In the genomic region with DNA sequence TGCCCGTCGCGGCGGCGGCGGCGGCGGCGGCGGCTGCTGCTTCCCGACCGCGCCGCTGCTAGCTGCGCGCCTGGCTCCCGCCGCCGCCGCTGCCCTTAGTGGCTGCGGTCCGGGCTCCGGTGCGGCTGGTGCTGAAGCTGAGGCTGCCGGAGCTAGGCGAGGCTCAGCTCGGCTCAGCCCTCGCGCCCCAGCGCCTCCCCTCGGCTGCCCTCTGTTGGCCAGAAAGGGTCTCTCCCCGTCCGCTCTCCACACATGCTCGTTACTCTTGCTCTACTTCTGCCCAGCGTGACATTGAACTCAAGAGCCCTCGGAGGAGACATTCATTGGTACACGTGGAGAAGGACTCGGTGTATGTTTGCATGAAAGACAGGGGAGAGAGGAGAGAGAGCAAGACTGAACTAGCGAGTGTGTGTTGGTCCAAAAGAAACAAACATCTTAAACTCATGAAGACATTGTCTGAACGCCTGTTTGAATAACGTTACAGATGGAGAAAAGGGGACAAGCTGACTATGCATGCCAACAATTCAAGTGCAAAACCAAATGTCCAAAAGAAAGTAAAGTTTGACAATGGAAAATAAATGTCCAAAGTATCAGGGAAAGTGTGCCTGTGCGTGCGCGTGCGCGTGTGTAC, we compare ENCODE assay signal across 7 cellular contexts. TPM values are rescaled to one million over a fixed set of nuclear protein-coding genes. Genes with fewer than 3 reads are reported as not detected.
DNase-seq lines count a peak whose midpoint lies in the region; ATAC-seq, FAIRE-seq and TF ChIP-seq lines count a peak whose summit lies in the region.

A gene (minus strand): TSS at position 175 of the 631 bp plus-strand sequence.

- H3K27me3 ChIP-seq in mammary epithelial cell (ENCODE audit: insufficient read depth, low read length): peaks cover 5% of the 10 kb centered on the region
- peaks cover 34% of the 10 kb centered on the region for H3K27me3 ChIP-seq in iPS-20b (ENCODE audit: insufficient read depth, low read length)
- peaks cover 4% of the 10 kb centered on the region in 2 donors for H3K27me3 ChIP-seq in small intestine (ENCODE audit: control insufficient read depth in 2 of 2, insufficient read depth in 2 of 2, low read length in 2 of 2)

- no TSS peak for BruUV-seq in mammary epithelial cell (replicated peaks; lab: Mats Ljungman, UMichigan)

- H3K9me3 ChIP-seq in mammary epithelial cell (replicated peaks; ENCODE audit: insufficient read depth, low read length): no peaks in the 10 kb centered on the region
- no peaks in the 10 kb centered on the region for H3K9me3 ChIP-seq in iPS-20b (ENCODE audit: insufficient read depth, low read depth, low read length)
- no peaks in the 10 kb centered on the region for H3K9me3 ChIP-seq in small intestine (ENCODE audit: control insufficient read depth, low read depth)

- peak within 1 kb of the TSS; percentile 30 for H3K4me2 ChIP-seq in mammary epithelial cell (ENCODE audit: insufficient read depth, low read depth, low read length)

- H3K36me3 ChIP-seq in mammary epithelial cell (ENCODE audit: insufficient read depth, low read length) (no peaks in the 10 kb centered on the region), iPS-20b (ENCODE audit: insufficient read depth, low read depth, low read length) (no peaks in the 10 kb centered on the region), small intestine (ENCODE audit: control insufficient read depth in 2 of 2, insufficient read depth in 2 of 2, low read length in 2 of 2) (no peaks in the 10 kb centered on the region)

- no peak within 1 kb of the TSS for H3K9ac ChIP-seq in mammary epithelial cell (ENCODE audit: insufficient read depth, low read length)
- peak within 1 kb of the TSS; percentile 66; the same call in 1 of the 2 replicates for H3K9ac ChIP-seq in iPS-20b (ENCODE audit: low read depth, low read length)

- H3K4me1 ChIP-seq in mammary epithelial cell (ENCODE audit: insufficient read depth, low read length): no peaks in the 10 kb centered on the region
- peaks cover 21% of the 10 kb centered on the region for H3K4me1 ChIP-seq in iPS-20b (ENCODE audit: insufficient read depth, low read length)
- H3K4me1 ChIP-seq in small intestine (ENCODE audit: control insufficient read depth in 2 of 2, insufficient read depth in 1 of 2, low read depth in 1 of 2, low read length in 1 of 2): no peaks in the 10 kb centered on the region

- WGBS in mammary epithelial cell (ENCODE audit: low coverage, missing lambda C conversion rate): 46% methylated on average over 14 of the region's 46 CpGs
- 14 to 19% (median 19%) methylated on average over 31 to 46 of the region's 46 CpGs for WGBS in small intestine, 3 donors

- H3K79me2 ChIP-seq in mammary epithelial cell (ENCODE audit: insufficient read depth, low read length): no peaks in the 10 kb centered on the region

- intact Hi-C loops in mammary epithelial cell (cut with micrococcal nuclease): loop anchor here (1.0 to 5.0 kb wide), 3 partner anchors 658 to 834 kb away; no protein-coding TSS in a partner anchor

- dilution Hi-C loops in mammary epithelial cell (cut with HindIII; ENCODE audit: low sequenced_read_pairs): no loop called here

- CTCF ChIA-PET in mammary epithelial cell (lab: Charles Lee; ENCODE audit: low non-redundant PET): interaction anchor here (0.6 to 0.7 kb wide), 3 partner anchors 281 to 1201 kb away, joined by 3 to 5 read pairs (median 4); no protein-coding TSS in a partner anchor

- no peak within 1 kb of the TSS for H3K4me3 ChIP-seq in mammary epithelial cell (replicated peaks in 1 of 3; ENCODE audit: insufficient read depth in 1 of 3, low read depth in 2 of 3, low read length in 3 of 3)
- peak within 1 kb of the TSS; percentile 83 for H3K4me3 ChIP-seq in iPS-20b (ENCODE audit: low read length)
- H3K4me3 ChIP-seq in small intestine (ENCODE audit: low read depth in 1 of 2, low read length in 2 of 2): peak within 1 kb of the TSS in 1 of 2 donors; percentile 38

- peak; percentile 50 to 72 for TF ChIP-seq CTCF in mammary epithelial cell (conservative IDR thresholded peaks at IDR 0.05 in 1 of 2, IDR thresholded peaks at IDR 0.05 in 1 of 2; ENCODE audit: extremely low read depth in 1 of 2, insufficient read depth in 1 of 2, low read depth in 1 of 2, low read length in 2 of 2)

- in situ Hi-C loops in mammary epithelial cell (cut with MboI; ENCODE audit: low sequenced_read_pairs in 2 of 2): no loop called here

- no peak for FAIRE-seq in small intestine (lab: Jason Lieb, UNC)

- peak; percentile 87 for ATAC-seq in GM18907 (IDR thresholded peaks at IDR 0.05; ENCODE audit: unreplicated experiment)
- ATAC-seq in HG03097 (IDR thresholded peaks at IDR 0.05; ENCODE audit: low FRiP score, unreplicated experiment): peak; percentile 95
- no peak for ATAC-seq in GM18517 (IDR thresholded peaks at IDR 0.05; ENCODE audit: unreplicated experiment)

- no peaks in the 10 kb centered on the region for H4K20me1 ChIP-seq in mammary epithelial cell (ENCODE audit: insufficient read depth, low read length)

- H3K27ac ChIP-seq in mammary epithelial cell (ENCODE audit: insufficient read depth, low read depth, low read length) (no peak within 1 kb of the TSS), iPS-20b (ENCODE audit: low read length) (no peak within 1 kb of the TSS), small intestine (ENCODE audit: low read depth in 1 of 2, low read length in 1 of 2) (no peak within 1 kb of the TSS)

- DNase-seq in OCI-M2 (lab: John Stamatoyannopoulos, UW; ENCODE audit: unreplicated experiment): peak; percentile 20
- peak; percentile 52 for DNase-seq in mammary epithelial cell
- peak; percentile 65 for DNase-seq in small intestine

- peak within 1 kb of the TSS; percentile 27 for H2AFZ ChIP-seq in mammary epithelial cell (ENCODE audit: low read depth, low read length)

RNA-seq across cellular contexts. Expression of the gene that starts here (rescaled TPM):
- not detected for total RNA-seq in mammary epithelial cell
- not detected for polyA plus RNA-seq in mammary epithelial cell
- not detected for polyA minus RNA-seq in mammary epithelial cell
- under 1 TPM in 1 of 3 donors, not detected in 2; 0.25 TPM for polyA plus RNA-seq in small intestine

Comparison
In these comparisons a context has a peak if more than half of its experiments do, and no peak if none do; other contexts are left out.
1. Peak in DNase-seq and H3K4me2 ChIP-seq in mammary epithelial cell; RNA of the gene not detected or under 1 TPM.
2. Peak in DNase-seq in small intestine; RNA of the gene not detected or under 1 TPM.